Comparison of ENCODE assay signal across 1 cellular context in genomic region chr1:244046907-244047738, GRCh38.
A peak's percentile ranks its signal among the peaks of the same experiment; 100 is the strongest.
TF ChIP-seq lines count a peak whose summit lies in the region.

No MANE protein-coding gene starts in this region.

TF ChIP-seq in K562, 482 proteins besides CTCF, POLR2A, EP300 and RAD21 (continued from another document):
- TF ChIP-seq ARID3A (IDR thresholded peaks at IDR 0.05; ENCODE audit: borderline replicate concordance, low read depth, low read length), result 0 out of 2 replicates have a peak, but pooled peaks have one; percentile 5
- TF ChIP-seq JUND (IDR thresholded peaks at IDR 0.05; ENCODE audit: borderline replicate concordance, low read depth, low read length), result peak; percentile 48; the same call in 1 of the 2 replicates
- TF ChIP-seq JUND (tag; IDR thresholded peaks at IDR 0.05; ENCODE audit: borderline replicate concordance, low read depth, low read length), result 0 out of 3 replicates have a peak, but pooled peaks have one; percentile 5
- no peak for TF ChIP-seq NR2C2 (CRISPR knock-in tag; IDR thresholded peaks at IDR 0.05)
- peak; percentile 30; the same call in 1 of the 2 replicates for TF ChIP-seq NR2C2 (tag; IDR thresholded peaks at IDR 0.05)
- 0 out of 2 replicates have a peak, but pooled peaks have one; percentile 7 for TF ChIP-seq ARID1B (IDR thresholded peaks at IDR 0.05)
- TF ChIP-seq ZNF589 (CRISPR knock-in tag; IDR thresholded peaks at IDR 0.05; ENCODE audit: low read depth), result 0 out of 2 replicates have a peak, but pooled peaks have one; percentile 59
- TF ChIP-seq CBX8 (IDR thresholded peaks at IDR 0.05; ENCODE audit: borderline replicate concordance, extremely low read depth, low read depth, low read length, poor library complexity, severe bottlenecking), result peak; percentile 60
- TF ChIP-seq USF2 (CRISPR knock-in tag; IDR thresholded peaks at IDR 0.05), result 0 out of 2 replicates have a peak, but pooled peaks have one; percentile 22
- TF ChIP-seq TCF7L2 (IDR thresholded peaks at IDR 0.05; ENCODE audit: low read depth, low read length), result no peak
- TF ChIP-seq ZBTB34 (CRISPR knock-in tag; IDR thresholded peaks at IDR 0.05), result no peak
- TF ChIP-seq ELF1 (tag; IDR thresholded peaks at IDR 0.05), result no peak
- peak; percentile 54; the same call in 1 of the 2 replicates for TF ChIP-seq ZBTB40 (IDR thresholded peaks at IDR 0.05)
- no peak for TF ChIP-seq ZBTB40 (CRISPR knock-in tag; IDR thresholded peaks at IDR 0.05)
- TF ChIP-seq GATA2 (CRISPR knock-in tag; IDR thresholded peaks at IDR 0.05), result peak; percentile 50; the same call in 1 of the 2 replicates
- TF ChIP-seq FOXM1 (IDR thresholded peaks at IDR 0.05; ENCODE audit: low read depth), result no peak
- 0 out of 2 replicates have a peak, but pooled peaks have one; percentile 23 for TF ChIP-seq FOXM1 (CRISPR knock-in tag; IDR thresholded peaks at IDR 0.05; ENCODE audit: low read depth)
